In genomic region chr7:139731802-139732470, GRCh38 we compare ENCODE assay signal across 9 cellular contexts. TPM values are rescaled to one million over a fixed set of nuclear protein-coding genes. Genes with fewer than 3 reads are reported as not detected.
DNase-seq lines count a peak whose midpoint lies in the region; ATAC-seq, FAIRE-seq and TF ChIP-seq lines count a peak whose summit lies in the region.
"Had no signal": no experiment of that assay in that cellular context is flagged by ENCODE, and none has a peak within 500 bp of the region (broad histone marks: within the 10 kb centered on the region; RNA-seq: fewer than 3 reads in every experiment).

No MANE protein-coding gene starts in this region.

- POLR2A ChIA-PET in HepG2 (lab: Yijun Ruan, JAX) = interaction anchor here (1.4 kb wide), 2 partner anchors 9 to 14 kb away, joined by 3 to 8 read pairs; no protein-coding TSS in a partner anchor

- H3K4me1 Mint-ChIP-seq in Calu3 (ENCODE audit: low read depth, unreplicated experiment) = peaks cover 42% of the 10 kb centered on the region

- no peaks in the 10 kb centered on the region for H3K27me3 ChIP-seq in bronchial epithelial cell (ENCODE audit: control insufficient read depth, insufficient read depth, low read length)
- no peaks in the 10 kb centered on the region for H3K27me3 ChIP-seq in HepG2 (ENCODE audit: control insufficient read depth in 1 of 2, insufficient read depth in 2 of 2, low read length in 2 of 2)
- no peaks in the 10 kb centered on the region for H3K27me3 ChIP-seq in thymus (ENCODE audit: control insufficient read depth, insufficient read depth)

- peaks cover 3% of the 10 kb centered on the region for H3K36me3 ChIP-seq in bronchial epithelial cell (ENCODE audit: control insufficient read depth, insufficient read depth, low read length)
- peaks cover 7 to 28% of the 10 kb centered on the region in 2 experiments; a peak in 4 of 5 replicates for H3K36me3 ChIP-seq in HepG2 (replicated peaks in 1 of 2; ENCODE audit: control insufficient read depth in 1 of 2, insufficient read depth in 2 of 2, low read length in 2 of 2)
- H3K36me3 ChIP-seq in thymus (ENCODE audit: control insufficient read depth, insufficient read depth) = peaks cover 3% of the 10 kb centered on the region

- TF ChIP-seq POLR2A in HepG2 (IDR thresholded peaks at IDR 0.05; ENCODE audit: insufficient read depth in 1 of 2, low read depth in 2 of 2, low read length in 2 of 2) = no peak

- H3K9ac ChIP-seq in HepG2 (ENCODE audit: insufficient read depth, low read depth, low read length) = no peak overlapping the region

- H3K4me3 Mint-ChIP-seq in Calu3 (ENCODE audit: low read depth, unreplicated experiment) = peak overlapping the region; percentile 53
- H3K4me3 Mint-ChIP-seq: nephron had no signal

- 82% methylated on average over 9 of the region's 9 CpGs for WGBS in HepG2 (ENCODE audit: low lambda C conversion rate)
- WGBS in thymus = 89% methylated on average over 9 of the region's 9 CpGs

- BruUV-seq in Calu3 (replicated peaks; lab: Mats Ljungman, UMichigan) (no TSS peak), HepG2 (replicated peaks; lab: Mats Ljungman, UMichigan) (no TSS peak)

- TF ChIP-seq CTCF in Calu3 (IDR thresholded peaks at IDR 0.05; ENCODE audit: unreplicated experiment) = no peak
- TF ChIP-seq CTCF in bronchial epithelial cell (IDR thresholded peaks at IDR 0.05; ENCODE audit: insufficient read depth, low read length, severe bottlenecking) = no peak
- TF ChIP-seq CTCF in HepG2 (CRISPR knock-in tag; IDR thresholded peaks at IDR 0.05) = no peak

- H3K4me1 ChIP-seq in HepG2 (ENCODE audit: insufficient read depth, low read length) = peaks cover 57% of the 10 kb centered on the region
- H3K4me1 ChIP-seq in thymus (ENCODE audit: control insufficient read depth, insufficient read depth, low read length) = peaks cover 39% of the 10 kb centered on the region

- peaks cover 2% of the 10 kb centered on the region for H3K9me3 Mint-ChIP-seq in Calu3 (ENCODE audit: low read depth, unreplicated experiment)
- H3K9me3 Mint-ChIP-seq: nephron had no signal

- H3K36me3 Mint-ChIP-seq in Calu3 (ENCODE audit: insufficient read depth, unreplicated experiment) = peaks cover 5% of the 10 kb centered on the region

- H3K27ac Mint-ChIP-seq in Calu3 (ENCODE audit: unreplicated experiment) = peak overlapping the region; percentile 47

- peaks cover 6% of the 10 kb centered on the region; the same call in 1 of the 2 replicates for H4K20me1 ChIP-seq in HepG2 (ENCODE audit: insufficient read depth, low read length)

- CTCF ChIA-PET in Calu3 (lab: Charles Lee) (interaction anchor here (1.1 to 1.4 kb wide), 2 partner anchors 9 to 86 kb away, joined by 5 to 6 read pairs; no protein-coding TSS in a partner anchor), HepG2 (lab: Yijun Ruan, JAX; ENCODE audit: low intra/inter-chr PET ratio, low total read pairs) (no interaction called here)

- peaks cover 86% of the 10 kb centered on the region for H3K79me2 ChIP-seq in HepG2 (ENCODE audit: insufficient read depth, low read length)

- in situ Hi-C loops in HepG2 (cut with HindIII; ENCODE audit: extremely low pct_ligation_motif_present, low pct_unique_long_range_greater_than_20kb) = no loop called here

- intact Hi-C loops in Calu3 (cut with micrococcal nuclease; ENCODE audit: unreplicated experiment) = loop anchor here (2.0 kb wide), 1 partner anchor 45 kb away; the partner anchor contains the start of gene HIPK2
- intact Hi-C loops in HepG2 (cut with micrococcal nuclease; ENCODE audit: unreplicated experiment) = no loop called here

- TF ChIP-seq RAD21 in HepG2 (CRISPR knock-in tag; IDR thresholded peaks at IDR 0.05) = no peak

- H2AFZ ChIP-seq in HepG2 (ENCODE audit: low read length) = no peak overlapping the region

- H3K4me3 ChIP-seq in bronchial epithelial cell (ENCODE audit: low read depth, low read length) = no peak overlapping the region
- no peak overlapping the region for H3K4me3 ChIP-seq in HepG2 (replicated peaks in 1 of 3; ENCODE audit: insufficient read depth in 1 of 3, low read depth in 2 of 3, low read length in 3 of 3)
- H3K4me3 ChIP-seq in thymus (ENCODE audit: low read length) = peak overlapping the region; percentile 43

- DNase-seq in Calu3 (peak; percentile 87), NCI-H226 (peak; percentile 81), bronchial epithelial cell (ENCODE audit: low read depth) (peak; percentile 92), HepG2 (ENCODE audit: low spot score) (peak; percentile 80), HuH-7 (ENCODE audit: low spot score) (no peak)

- FAIRE-seq in bronchial epithelial cell (lab: Jason Lieb, UNC) = no peak
- FAIRE-seq in HepG2 (lab: Jason Lieb, UNC) = no peak

- H3K27ac ChIP-seq in HepG2 (ENCODE audit: extremely low read length, insufficient read depth, low read length) (no peak overlapping the region), thymus (ENCODE audit: low read depth) (peak overlapping the region; percentile 96)

- no peak overlapping the region for H3K4me2 ChIP-seq in HepG2 (ENCODE audit: low read depth, low read length)

- no peaks in the 10 kb centered on the region for H3K27me3 Mint-ChIP-seq in Calu3 (ENCODE audit: unreplicated experiment)

- no peaks in the 10 kb centered on the region for H3K9me3 ChIP-seq in HepG2 (ENCODE audit: low read length)
- no peaks in the 10 kb centered on the region for H3K9me3 ChIP-seq in thymus (ENCODE audit: control insufficient read depth)

- 0 out of 4 replicates have a peak, but pooled peaks of 1 of the 2 experiments have one; percentile 21 for TF ChIP-seq EP300 in HepG2 (IDR thresholded peaks at IDR 0.05; ENCODE audit: low read depth in 2 of 2, low read length in 2 of 2)
- no peak for TF ChIP-seq EP300 in HepG2 (CRISPR knock-in tag; IDR thresholded peaks at IDR 0.05; ENCODE audit: borderline replicate concordance)

- ATAC-seq in HepG2 (peak; percentile 84), GM21576 (IDR thresholded peaks at IDR 0.05; ENCODE audit: unreplicated experiment) (no peak), HG02970 (IDR thresholded peaks at IDR 0.05; ENCODE audit: low FRiP score, unreplicated experiment) (no peak)

TF ChIP-seq in HepG2, 621 proteins besides CTCF, POLR2A, EP300 and RAD21 (continues in another document):
- TF ChIP-seq ZNF138 (CRISPR knock-in tag; IDR thresholded peaks at IDR 0.05; ENCODE audit: low read depth) (no peak), ZNF281 (CRISPR knock-in tag; IDR thresholded peaks at IDR 0.05; ENCODE audit: borderline replicate concordance) (peak; percentile 47; the same call in 1 of the 2 replicates), HMG20A (CRISPR knock-in tag; IDR thresholded peaks at IDR 0.05; ENCODE audit: borderline replicate concordance) (peak; percentile 28; the same call in 1 of the 2 replicates)

RNA-seq across cellular contexts. Expression of gene HIPK2, which starts 45.9 kb away (rescaled TPM):
- total RNA-seq in Calu3 (2022) = 30.9 and 33.4 TPM in 2 replicates
- total RNA-seq in bronchial epithelial cell = 5.8 and 8.4 TPM in 2 replicates
- total RNA-seq in HepG2 (2016; rRNA removed; fragmentation: Illumina TruSeq; extraction: Trizol) = 14.4 and 25.9 TPM in 2 replicates
- total RNA-seq in HepG2 (2016; cell fraction: cytosol; rRNA removed; fragmentation: Illumina TruSeq; extraction: Trizol; ENCODE audit: low read depth) = 38.1 and 38.4 TPM in 2 replicates
- 13.8 and 20.2 TPM in 2 replicates for total RNA-seq in HepG2 (2016; cell fraction: insoluble cytoplasmic fraction; rRNA removed; fragmentation: Illumina TruSeq; extraction: Trizol)
- 26.7 and 27.9 TPM in 2 replicates for total RNA-seq in HepG2 (2016; cell fraction: membrane; rRNA removed; fragmentation: Illumina TruSeq; extraction: Trizol)
- 19.7 and 24.5 TPM in 2 replicates for total RNA-seq in HepG2 (2016; cell fraction: nucleus; rRNA removed; fragmentation: Illumina TruSeq; extraction: Trizol)
- polyA plus RNA-seq in HepG2 (2011; rRNA removed) = 17.0 and 20.2 TPM in 2 replicates
- polyA plus RNA-seq in HepG2 (2011; cell fraction: cytosol; rRNA removed) = 11.5 and 11.7 TPM in 2 replicates
- 34.6 and 39.9 TPM in 2 replicates for polyA plus RNA-seq in HepG2 (2011; cell fraction: nucleus; rRNA removed)
- 18.0 and 18.2 TPM in 2 replicates for polyA plus RNA-seq in HepG2 (2012)
- 2.4 and 2.9 TPM in 2 replicates for polyA plus RNA-seq in HepG2 (2016; cell fraction: cytosol; fragmentation: Illumina TruSeq; extraction: Trizol; ENCODE audit: low read depth)
- polyA plus RNA-seq in HepG2 (2016; cell fraction: insoluble cytoplasmic fraction; fragmentation: Illumina TruSeq; extraction: Trizol; ENCODE audit: low read depth) = 15.0 and 20.1 TPM in 2 replicates
- 5.5 and 6.5 TPM in 2 replicates for polyA plus RNA-seq in HepG2 (2016; cell fraction: membrane; fragmentation: Illumina TruSeq; extraction: Trizol; ENCODE audit: low read depth)
- polyA plus RNA-seq in HepG2 (2016; cell fraction: nucleus; fragmentation: Illumina TruSeq; extraction: Trizol; ENCODE audit: insufficient read depth, low read depth) = 17.7 and 18.3 TPM in 2 replicates
- polyA minus RNA-seq in HepG2 (2011; rRNA and poly(A)+ RNA removed; ENCODE audit: low replicate concordance) = 10.5 and 48.8 TPM in 2 replicates
- polyA minus RNA-seq in HepG2 (2011; cell fraction: cytosol; rRNA and poly(A)+ RNA removed) = 29.2 and 34.4 TPM in 2 replicates
- polyA minus RNA-seq in HepG2 (2011; cell fraction: nucleus; rRNA and poly(A)+ RNA removed) = 29.6 and 32.6 TPM in 2 replicates
- 5.8 TPM for polyA plus RNA-seq in thymus
